ENCODE assay signal across 10 cellular contexts in the genomic region with DNA sequence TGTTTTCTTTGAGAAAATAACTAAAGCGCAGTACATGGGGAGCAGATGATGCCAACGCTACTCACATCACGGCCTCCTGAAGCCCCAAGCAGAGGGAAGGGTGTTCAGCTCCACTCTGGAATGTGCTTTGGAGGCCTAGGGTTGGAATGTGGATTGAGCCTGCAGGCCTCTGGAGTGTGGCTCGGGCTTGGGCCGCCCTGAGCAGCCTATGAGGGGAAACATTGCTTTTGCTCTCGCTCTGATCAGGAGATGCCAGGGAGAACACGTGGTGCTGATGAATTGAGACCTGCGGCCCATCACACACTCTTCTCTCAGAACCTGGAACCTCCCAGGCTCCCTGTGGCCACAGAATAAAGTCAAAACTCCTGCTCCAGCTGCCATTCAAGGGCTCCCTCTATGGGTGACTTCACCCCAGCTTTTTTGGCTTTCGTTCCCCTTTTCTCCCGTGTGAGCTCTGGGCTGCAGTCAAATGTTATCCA. TPM values are rescaled to one million over a fixed set of nuclear protein-coding genes. Genes with fewer than 3 reads are reported as not detected.
DNase-seq lines count a peak whose midpoint lies in the region; ATAC-seq and TF ChIP-seq lines count a peak whose summit lies in the region.
"Had no signal": no experiment of that assay in that cellular context is flagged by ENCODE, and none has a peak within 500 bp of the region (broad histone marks: within the 10 kb centered on the region; RNA-seq: fewer than 3 reads in every experiment).

No MANE protein-coding gene starts in this region.

- H3K36me3 ChIP-seq in GM06990 (ENCODE audit: control insufficient read depth, insufficient read depth, low read length), result no peaks in the 10 kb centered on the region
- H3K36me3 ChIP-seq: upper lobe of left lung had no signal

- intact Hi-C loops in dorsolateral prefrontal cortex (cut with DNase I), result loop anchor here in 1 of 2 donors (2.0 to 5.0 kb wide), 3 partner anchors 149 to 247 kb away; a partner anchor contains a TSS

- no peaks in the 10 kb centered on the region for H3K27me3 Mint-ChIP-seq in stimulated activated naive B cell treated with anti-CD40 and anti-IgM and Interleukin-4, amounts not matched to agents 10 μg/mL and 1 μg/mL and 100 μg/mL, for 72 hours

- peak overlapping the region in 43 of 59 donors; percentile 5 to 100 (median 60) for H3K27ac ChIP-seq in dorsolateral prefrontal cortex
- H3K27ac ChIP-seq: upper lobe of left lung had no signal

- ATAC-seq in GM19328 (IDR thresholded peaks at IDR 0.05; ENCODE audit: unreplicated experiment), result no peak
- no peak for ATAC-seq in stimulated activated naive B cell treated with anti-CD40 and anti-IgM and Interleukin-4, amounts not matched to agents 10 μg/mL and 1 μg/mL and 100 μg/mL, for 72 hours (replicated peaks)
- no peak for ATAC-seq in GM18505 (IDR thresholded peaks at IDR 0.05; ENCODE audit: unreplicated experiment)

- H3K27ac Mint-ChIP-seq in stimulated activated naive B cell treated with anti-CD40 and anti-IgM and Interleukin-4, amounts not matched to agents 10 μg/mL and 1 μg/mL and 100 μg/mL, for 72 hours, result no peak overlapping the region
- H3K27ac Mint-ChIP-seq: IgD-negative memory B cell had no signal

- H3K4me3 Mint-ChIP-seq in stimulated activated naive B cell treated with anti-CD40 and anti-IgM and Interleukin-4, amounts not matched to agents 10 μg/mL and 1 μg/mL and 100 μg/mL, for 72 hours, result no peak overlapping the region
- H3K4me3 Mint-ChIP-seq: IgD-negative memory B cell had no signal

- H3K36me3 Mint-ChIP-seq in stimulated activated naive B cell treated with anti-CD40 and anti-IgM and Interleukin-4, amounts not matched to agents 10 μg/mL and 1 μg/mL and 100 μg/mL, for 72 hours, result peaks cover 0 to 2% of the 10 kb centered on the region in 2 donors

- TF ChIP-seq POLR2A in GM18505 (IDR thresholded peaks at IDR 0.05; ENCODE audit: borderline replicate concordance, extremely low read depth, insufficient read depth, insufficient read length), result no peak

- DNase-seq in GM06990 (ENCODE audit: extremely low read depth, insufficient read length) (no peak), NCI-H69 (lab: John Stamatoyannopoulos, UW) (peak; percentile 8), dorsolateral prefrontal cortex (peak in 2 of 10 donors; percentile 58 to 59), midbrain (lab: John Stamatoyannopoulos, UW) (peak; percentile 68), DMS53 (lab: John Stamatoyannopoulos, UW) (no peak)
- DNase-seq in stimulated activated naive B cell treated with anti-CD40 and anti-IgM and Interleukin-4, amounts not matched to agents 10 μg/mL and 1 μg/mL and 100 μg/mL, for 72 hours, result no peak
- DNase-seq: upper lobe of left lung had no signal

- no peaks in the 10 kb centered on the region for H3K9me3 Mint-ChIP-seq in stimulated activated naive B cell treated with anti-CD40 and anti-IgM and Interleukin-4, amounts not matched to agents 10 μg/mL and 1 μg/mL and 100 μg/mL, for 72 hours
- H3K9me3 Mint-ChIP-seq: IgD-negative memory B cell had no signal

- H3K4me1 Mint-ChIP-seq in stimulated activated naive B cell treated with anti-CD40 and anti-IgM and Interleukin-4, amounts not matched to agents 10 μg/mL and 1 μg/mL and 100 μg/mL, for 72 hours, result peaks cover 3 to 6% of the 10 kb centered on the region in 2 donors

- H3K27me3 ChIP-seq in GM06990 (replicated peaks; ENCODE audit: control insufficient read depth, insufficient read depth, low read length) (no peaks in the 10 kb centered on the region), dorsolateral prefrontal cortex (no peaks in the 10 kb centered on the region)
- H3K27me3 ChIP-seq: upper lobe of left lung had no signal

- TF ChIP-seq CTCF in GM06990 (IDR thresholded peaks at IDR 0.05; ENCODE audit: insufficient read depth, low read length, poor library complexity, severe bottlenecking), result peak; percentile 63
- TF ChIP-seq CTCF in dorsolateral prefrontal cortex (IDR thresholded peaks at IDR 0.05 in 54 of 56, conservative IDR thresholded peaks at IDR 0.05 in 2 of 56; ENCODE audit: low read depth in 1 of 56, partially characterized antibody in 56 of 56), result peak in 55 of 56 donors; percentile 46 to 80 (median 68)

- H3K4me3 ChIP-seq in GM06990 (replicated peaks; ENCODE audit: low read depth, low read length), result no peak overlapping the region
- no peak overlapping the region for H3K4me3 ChIP-seq in dorsolateral prefrontal cortex
- H3K4me3 ChIP-seq: upper lobe of left lung had no signal

RNA-seq across cellular contexts. Expression of a gene that starts 23.3 kb away (rescaled TPM):
- 10 to 100 TPM in 9 of 120 experiments, 1 to 10 TPM in 110, under 1 TPM in 1; 0.52 to 15.0 (median 6.0) TPM for total RNA-seq in dorsolateral prefrontal cortex

RNA-seq across cellular contexts. Expression of a gene that starts 47.2 kb away (rescaled TPM):
- total RNA-seq in dorsolateral prefrontal cortex, result 100 to 1,000 TPM in 90 of 120 experiments, 10 to 100 TPM in 30; 39.4 to 400 (median 145) TPM

RNA-seq across cellular contexts. Expression of a gene that starts 54.5 kb away (rescaled TPM):
- 100 to 1,000 TPM; 101 to 278 (median 175) TPM for total RNA-seq in dorsolateral prefrontal cortex

RNA-seq across cellular contexts. Expression of a gene that starts 59.5 kb away (rescaled TPM):
- total RNA-seq in dorsolateral prefrontal cortex, result 1 to 10 TPM in 114 of 120 experiments, under 1 TPM in 6; 0.58 to 5.0 (median 2.6) TPM

Comparison
In these comparisons a context has a peak if more than half of its experiments do, and no peak if none do; other contexts are left out.
1. DNase-seq: peak in NCI-H69 (single experiment) and midbrain (single experiment); none in GM06990 (single experiment), DMS53 (single experiment) and stimulated activated naive B cell treated with anti-CD40 and anti-IgM and Interleukin-4, amounts not matched to agents 10 μg/mL and 1 μg/mL and 100 μg/mL, for 72 hours (single experiment).